In genomic region chr4:37687175-37687525, GRCh38 we compare ENCODE assay signal across 8 cellular contexts. TPM values are rescaled to one million over a fixed set of nuclear protein-coding genes. Genes with fewer than 3 reads are reported as not detected.
DNase-seq lines count a peak whose midpoint lies in the region; ATAC-seq, FAIRE-seq and TF ChIP-seq lines count a peak whose summit lies in the region.

No MANE protein-coding gene starts in this region.

- no peak for TF ChIP-seq POLR2A in GM12878 (IDR thresholded peaks at IDR 0.05; ENCODE audit: low read depth, low read length)

- POLR2A ChIA-PET in GM12878 (lab: Charles Lee) = interaction anchor here (0.6 to 0.7 kb wide), 2 partner anchors 9 to 14 kb away, joined by 3 to 4 read pairs; no protein-coding TSS in a partner anchor

- H3K4me3 ChIP-seq in BE2C (ENCODE audit: low read depth, low read length) = peak overlapping the region; percentile 61
- peak overlapping the region; percentile 67 for H3K4me3 ChIP-seq in LNCaP clone FGC (ENCODE audit: low read depth, low read length)
- peak overlapping the region; percentile 78; the same call in 1 of the 2 replicates for H3K4me3 ChIP-seq in GM12878
- H3K4me3 ChIP-seq in mucosa of rectum (ENCODE audit: low read length in 2 of 2) = peak overlapping the region; percentile 70 to 88

- in situ Hi-C loops in GM12878 (cut with MboI) = no loop called here

- peak overlapping the region; percentile 84 for H2AFZ ChIP-seq in GM12878 (ENCODE audit: control insufficient read depth, low read depth, low read length)

- TF ChIP-seq RAD21 in GM12878 (IDR thresholded peaks at IDR 0.05; ENCODE audit: insufficient read depth, low read depth, low read length) = no peak

- H3K4me1 ChIP-seq in BE2C (no peaks in the 10 kb centered on the region), GM12878 (ENCODE audit: control insufficient read depth, insufficient read depth, low read length) (peaks cover 11% of the 10 kb centered on the region), mucosa of rectum (ENCODE audit: control insufficient read depth in 2 of 2, insufficient read depth in 2 of 2, low read length in 2 of 2) (peaks cover 8 to 27% of the 10 kb centered on the region in 2 donors)

- no peaks in the 10 kb centered on the region for H3K27me3 ChIP-seq in BE2C
- H3K27me3 ChIP-seq in GM12878 (replicated peaks in 1 of 2; ENCODE audit: control insufficient read depth in 2 of 2, insufficient read depth in 2 of 2, low read length in 1 of 2) = no peaks in the 10 kb centered on the region
- H3K27me3 ChIP-seq in mucosa of rectum (ENCODE audit: control insufficient read depth in 2 of 2, insufficient read depth in 2 of 2, low read length in 2 of 2) = no peaks in the 10 kb centered on the region

- no peaks in the 10 kb centered on the region for H3K36me3 ChIP-seq in BE2C
- no peaks in the 10 kb centered on the region for H3K36me3 ChIP-seq in GM12878 (ENCODE audit: control insufficient read depth in 2 of 2, insufficient read depth in 2 of 2, low read length in 1 of 2)
- no peaks in the 10 kb centered on the region for H3K36me3 ChIP-seq in mucosa of rectum (ENCODE audit: control insufficient read depth in 2 of 2, insufficient read depth in 2 of 2, low read length in 2 of 2)

- peaks cover 27% of the 10 kb centered on the region for H3K79me2 ChIP-seq in GM12878 (ENCODE audit: control insufficient read depth, insufficient read depth, low read length)

- ATAC-seq in GM12878 = no peak
- no peak for ATAC-seq in GM19328 (IDR thresholded peaks at IDR 0.05; ENCODE audit: unreplicated experiment)
- no peak for ATAC-seq in GM19395 (IDR thresholded peaks at IDR 0.05; ENCODE audit: unreplicated experiment)

- H3K27ac ChIP-seq in GM12878 (ENCODE audit: control insufficient read depth, insufficient read depth) = no peak overlapping the region
- peak overlapping the region in 1 of 2 donors; percentile 73 for H3K27ac ChIP-seq in mucosa of rectum (ENCODE audit: low read depth in 2 of 2, low read length in 2 of 2)

- intact Hi-C loops in GM12878 (cut with micrococcal nuclease; ENCODE audit: unreplicated experiment) = loop anchor here (2.0 kb wide), 1 partner anchor 140 kb away; the partner anchor contains the start of gene PGM2

- H3K9me3 ChIP-seq in BE2C (no peaks in the 10 kb centered on the region), GM12878 (replicated peaks; ENCODE audit: control insufficient read depth, insufficient read depth, low read length) (no peaks in the 10 kb centered on the region), mucosa of rectum (ENCODE audit: control insufficient read depth in 2 of 2, low read length in 2 of 2) (no peaks in the 10 kb centered on the region)

- WGBS in GM12878 (ENCODE audit: insufficient coverage, insufficient replicate concordance, low lambda C conversion rate, missing lambda C conversion rate) = 38% methylated on average over 9 of the region's 9 CpGs

- FAIRE-seq in GM12878 (lab: Jason Lieb, UNC) = no peak

- RAD21 ChIA-PET in GM12878 (lab: Charles Lee; ENCODE audit: unreplicated experiment) = interaction anchor here (1.0 to 2.0 kb wide), 5 partner anchors 9 to 291 kb away, joined by 3 to 6 read pairs (median 3); no protein-coding TSS in a partner anchor

- H4K20me1 ChIP-seq in GM12878 (ENCODE audit: control insufficient read depth, insufficient read depth) = no peaks in the 10 kb centered on the region

- SMC1A ChIA-PET in GM12878 (lab: Charles Lee; ENCODE audit: uncharacterized antibody, unreplicated experiment) = interaction anchor here (0.8 to 2.4 kb wide), 4 partner anchors 11 to 32 kb away, joined by 3 to 12 read pairs (median 4); no protein-coding TSS in a partner anchor

- no peak for DNase-seq in BE2C
- DNase-seq in LNCaP clone FGC (ENCODE audit: low read depth) = no peak
- DNase-seq in GM12878 (ENCODE audit: low read depth, low spot score) = no peak
- DNase-seq in middle frontal gyrus (ENCODE audit: extremely low spot score, low spot score) = no peak
- DNase-seq in COR-L47 (lab: John Stamatoyannopoulos, UW) = no peak

- no TSS peak for BruUV-seq in GM12878 (replicated peaks; lab: Mats Ljungman, UMichigan)

- CTCF ChIA-PET in GM12878 (lab: Yijun Ruan, JAX) = interaction anchor here (0.6 to 1.4 kb wide), 6 partner anchors 10 to 348 kb away, joined by 3 to 5 read pairs (median 4); no protein-coding TSS in a partner anchor

- H3K9ac ChIP-seq in GM12878 (ENCODE audit: control insufficient read depth, insufficient read depth, low read length) = no peak overlapping the region
- peak overlapping the region; percentile 34 to 62 for H3K9ac ChIP-seq in mucosa of rectum (ENCODE audit: low read depth in 1 of 2, low read length in 2 of 2)

- H3K4me2 ChIP-seq in GM12878 (ENCODE audit: control insufficient read depth, insufficient read depth) = peak overlapping the region; percentile 64

- no peak for TF ChIP-seq EP300 in GM12878 (IDR thresholded peaks at IDR 0.05; ENCODE audit: borderline replicate concordance in 1 of 2, control insufficient read depth in 1 of 2, low read depth in 2 of 2, low read length in 2 of 2)

- TF ChIP-seq CTCF in BE2C (IDR thresholded peaks at IDR 0.05; ENCODE audit: low read depth, low read length) = no peak
- TF ChIP-seq CTCF in LNCaP clone FGC (IDR thresholded peaks at IDR 0.05; ENCODE audit: control insufficient read depth, extremely low read depth, insufficient read depth) = no peak
- no peak for TF ChIP-seq CTCF in GM12878 (IDR thresholded peaks at IDR 0.05 in 2 of 3, conservative IDR thresholded peaks at IDR 0.05 in 1 of 3; ENCODE audit: control insufficient read depth in 2 of 3, extremely low read depth in 1 of 3, insufficient read depth in 1 of 3, low read depth in 3 of 3, low read length in 3 of 3)

TF ChIP-seq in GM12878, 131 proteins besides CTCF, POLR2A, EP300 and RAD21:
- TF ChIP-seq ATF3 (IDR thresholded peaks at IDR 0.05; ENCODE audit: borderline replicate concordance, extremely low read depth, low read depth, low read length) (no peak), RB1 (IDR thresholded peaks at IDR 0.05; ENCODE audit: borderline replicate concordance) (no peak), CHD2 (IDR thresholded peaks at IDR 0.05; ENCODE audit: borderline replicate concordance, low read depth, low read length) (no peak), RBBP5 (conservative IDR thresholded peaks at IDR 0.05) (no peak), ZBTB4 (CRISPR knock-in tag; IDR thresholded peaks at IDR 0.05) (no peak), MTA2 (IDR thresholded peaks at IDR 0.05; ENCODE audit: low read depth) (no peak), NFIC (IDR thresholded peaks at IDR 0.05; ENCODE audit: low read depth, low read length) (no peak), NR2C2 (IDR thresholded peaks at IDR 0.05; ENCODE audit: borderline replicate concordance, control insufficient read depth, insufficient read length, low read depth) (no peak), SMC3 (IDR thresholded peaks at IDR 0.05; ENCODE audit: borderline replicate concordance, low read length) (no peak), RFX5 (IDR thresholded peaks at IDR 0.05; ENCODE audit: low read depth, low read length) (no peak), ZNF207 (IDR thresholded peaks at IDR 0.05; ENCODE audit: borderline replicate concordance) (no peak), SMAD1 (IDR thresholded peaks at IDR 0.05; ENCODE audit: low read depth, partially characterized antibody) (no peak)

RNA-seq across cellular contexts. Expression of gene RELL1, which starts 1.0 kb away (rescaled TPM):
- 1.9 TPM for polyA plus RNA-seq in BE2C (2012; ENCODE audit: insufficient read depth, insufficient read length, low read depth)
- total RNA-seq in GM12878 (2013; cell fraction: nucleolus; rRNA removed) = 5.7 and 7.3 TPM in 2 replicates
- total RNA-seq in GM12878 (2014; rRNA removed) (10.9 and 11.0 TPM in 2 replicates), GM12878 (2014; rRNA removed; fragmentation: Illumina TruSeq; extraction: Trizol) (8.1 and 9.3 TPM in 2 replicates), GM12878 (2021) (6.0 and 6.9 TPM in 2 replicates)
- 0.88 TPM for polyA plus RNA-seq in GM12878 (2011; ENCODE audit: low read depth)
- polyA plus RNA-seq in GM12878 (2011; rRNA removed) (3.4 TPM in 2 replicates), GM12878 (2014; fragmentation: Illumina TruSeq; extraction: Trizol) (1.5 and 1.6 TPM in 2 replicates), GM12878 (2014; fragmentation: Nextera tagmentation; extraction: Ambion mirVana) (under 1 TPM; 0.20 to 0.26 TPM), GM12878 (2014; rRNA removed) (4.1 and 5.3 TPM in 2 replicates), GM12878 (2016; fragmentation: Nextera tagmentation; extraction: Ambion mirVana) (1 to 10 TPM; 3.8 to 4.4 TPM)
- 3.2 and 3.4 TPM in 2 replicates for polyA plus RNA-seq in GM12878 (2011; cell fraction: cytosol; rRNA removed)
- polyA plus RNA-seq in GM12878 (2011; cell fraction: nucleus; rRNA removed) = 4.1 and 5.4 TPM in 2 replicates
- 1.9 and 2.4 TPM in 2 replicates for polyA plus RNA-seq in GM12878 (2012)
- 8.9 and 9.4 TPM in 2 replicates for polyA minus RNA-seq in GM12878 (2011; rRNA and poly(A)+ RNA removed)
- polyA minus RNA-seq in GM12878 (2011; cell fraction: cytosol; rRNA and poly(A)+ RNA removed) = 4.9 and 5.4 TPM in 2 replicates
- polyA minus RNA-seq in GM12878 (2011; cell fraction: nucleus; rRNA and poly(A)+ RNA removed) = 3.9 and 8.9 TPM in 2 replicates
